Comparison of ENCODE assay signal across 29 cellular contexts in genomic region chr3:154025007-154025406, GRCh38.
"Had no signal": no experiment of that assay in that cellular context is flagged by ENCODE, and none has a peak within 500 bp of the region (broad histone marks: within the 10 kb centered on the region; RNA-seq: fewer than 3 reads in every experiment).

No MANE protein-coding gene starts in this region.

- H3K4me1 ChIP-seq: left ventricle myocardium inferior, prostate gland, testis, thyroid gland, transverse colon, upper lobe of left lung had no signal

- H3K9me3 Mint-ChIP-seq: naive thymus-derived CD4-positive, alpha-beta T cell; natural killer cell treated with Interleukin-12 subunit alpha and Interleukin-12 subunit beta and Interleukin-15 and Interleukin-18, amount 100 ng/mL, for 72 hours; neural crest cell; stimulated activated naive B cell treated with anti-CD40 and anti-IgM and Interleukin-4, amounts not matched to agents 10 μg/mL and 1 μg/mL and 100 μg/mL, for 72 hours had no signal

- H3K4me1 Mint-ChIP-seq: memory B cell; naive thymus-derived CD4-positive, alpha-beta T cell; stimulated activated naive B cell treated with anti-CD40 and anti-IgM and Interleukin-4, amounts not matched to agents 10 μg/mL and 1 μg/mL and 100 μg/mL, for 72 hours had no signal

- H3K27me3 ChIP-seq: hepatocyte, pancreas, stomach, testis, thyroid gland, transverse colon, upper lobe of left lung had no signal

- DNase-seq: islet precursor cell; left ventricle myocardium inferior; midbrain; mucosa of descending colon; naive thymus-derived CD4-positive, alpha-beta T cell; nucleus accumbens; pancreas; posterior cingulate gyrus; retina; right cardiac atrium; stimulated activated CD4-positive, alpha-beta T cell treated with anti-CD3 and anti-CD28 coated beads, Interleukin-12 subunit alpha, Interleukin-12 subunit beta, amount 100 ng/mL, for 4 hours; stimulated activated CD4-positive, alpha-beta T cell treated with anti-CD3 and anti-CD28 coated beads, Interleukin-15, amount 100 ng/mL, for 24 hours; stimulated activated CD4-positive, alpha-beta T cell treated with anti-CD3 and anti-CD28 coated beads, Interleukin-2, amount 100 ng/mL, for 24 hours; stimulated activated CD4-positive, alpha-beta T cell treated with anti-CD3 and anti-CD28 coated beads, Interleukin-4, amount 100 ng/mL, for 1 hour; stimulated activated naive B cell treated with anti-CD40 and anti-IgM and Interleukin-4, amounts not matched to agents 10 μg/mL and 1 μg/mL and 100 μg/mL, for 72 hours; stimulated activated naive CD8-positive, alpha-beta T cell treated with anti-CD3 and anti-CD28 coated beads, Interleukin-15, Interleukin-2, amounts not matched to agents 100 U/mL and 50 U/mL, for 24 hours; stomach; testis; thyroid gland; transverse colon; upper lobe of left lung had no signal

- H3K9me3 ChIP-seq: mucosa of descending colon, pancreas, prostate gland, stomach, testis, thyroid gland, transverse colon, upper lobe of left lung had no signal

- H3K36me3 Mint-ChIP-seq: memory B cell; naive thymus-derived CD4-positive, alpha-beta T cell; natural killer cell treated with Interleukin-12 subunit alpha and Interleukin-12 subunit beta and Interleukin-15 and Interleukin-18, amount 100 ng/mL, for 72 hours; stimulated activated naive B cell treated with anti-CD40 and anti-IgM and Interleukin-4, amounts not matched to agents 10 μg/mL and 1 μg/mL and 100 μg/mL, for 72 hours had no signal

- ATAC-seq: mucosa of descending colon; naive thymus-derived CD4-positive, alpha-beta T cell; natural killer cell treated with Interleukin-12 subunit alpha and Interleukin-12 subunit beta and Interleukin-15 and Interleukin-18, amount 100 ng/mL, for 72 hours; pancreas; right cardiac atrium; sciatic nerve; stimulated activated naive B cell treated with anti-CD40 and anti-IgM and Interleukin-4, amounts not matched to agents 10 μg/mL and 1 μg/mL and 100 μg/mL, for 72 hours; stimulated activated naive CD8-positive, alpha-beta T cell treated with anti-CD3 and anti-CD28 coated beads, Interleukin-15, Interleukin-2, amounts not matched to agents 100 U/mL and 50 U/mL, for 24 hours had no signal

- H3K27ac Mint-ChIP-seq: memory B cell; naive thymus-derived CD4-positive, alpha-beta T cell; natural killer cell treated with Interleukin-12 subunit alpha and Interleukin-12 subunit beta and Interleukin-15 and Interleukin-18, amount 100 ng/mL, for 72 hours; stimulated activated naive B cell treated with anti-CD40 and anti-IgM and Interleukin-4, amounts not matched to agents 10 μg/mL and 1 μg/mL and 100 μg/mL, for 72 hours had no signal

- H3K4me3 ChIP-seq: hepatocyte, left ventricle myocardium inferior, lung, mucosa of descending colon, pancreas, prostate gland, skin epidermis, stomach, testis, thyroid gland, transverse colon, upper lobe of left lung had no signal

- H3K27me3 Mint-ChIP-seq: stimulated activated naive B cell treated with anti-CD40 and anti-IgM and Interleukin-4, amounts not matched to agents 10 μg/mL and 1 μg/mL and 100 μg/mL, for 72 hours had no signal

- H3K36me3 ChIP-seq: left ventricle myocardium inferior, pancreas, prostate gland, stomach, thyroid gland, transverse colon, upper lobe of left lung had no signal

- H3K4me3 Mint-ChIP-seq: memory B cell; naive thymus-derived CD4-positive, alpha-beta T cell; natural killer cell treated with Interleukin-12 subunit alpha and Interleukin-12 subunit beta and Interleukin-15 and Interleukin-18, amount 100 ng/mL, for 72 hours; neural crest cell; stimulated activated naive B cell treated with anti-CD40 and anti-IgM and Interleukin-4, amounts not matched to agents 10 μg/mL and 1 μg/mL and 100 μg/mL, for 72 hours had no signal

- H3K27ac ChIP-seq: hepatocyte, left ventricle myocardium inferior, pancreas, prostate gland, skin epidermis, stomach, testis, thyroid gland, transverse colon, upper lobe of left lung had no signal
